1 cellular context compared by ENCODE assay signal in the genomic region with DNA sequence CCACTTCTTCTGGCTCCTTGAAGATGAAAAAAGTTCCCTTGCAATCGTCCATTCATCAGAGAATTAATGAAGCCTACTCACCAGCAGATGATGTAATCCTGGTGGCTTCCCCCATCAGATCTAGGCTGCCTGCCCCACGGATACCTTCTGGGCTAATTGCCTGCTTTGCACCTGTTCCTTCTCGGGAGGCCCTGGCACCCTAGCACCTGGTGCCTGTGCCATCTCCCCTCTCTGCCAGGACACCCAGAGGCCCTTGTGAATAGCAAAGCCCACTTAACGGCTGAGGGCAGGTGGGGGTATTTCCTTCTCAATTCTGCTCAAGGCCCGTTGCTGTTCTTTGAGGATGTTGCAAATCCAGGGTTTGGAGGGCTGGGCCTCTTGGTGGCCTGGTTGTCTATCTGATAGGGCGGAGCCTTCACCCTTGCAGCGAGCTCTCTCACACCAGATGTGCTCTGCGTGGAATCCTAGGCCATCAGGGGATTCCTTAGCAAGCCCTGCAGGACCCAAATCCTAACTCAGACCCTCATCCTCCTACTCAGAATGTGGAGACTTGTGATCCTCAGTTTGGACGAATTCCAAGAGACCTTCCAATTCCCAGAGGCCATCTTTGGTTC.
TF ChIP-seq lines count a peak whose summit lies in the region.

A gene (minus strand): TSS at position 363 of the 614 bp plus-strand sequence. CDS start 22,360 bp downstream, outside the sequence.

TF ChIP-seq in GM23338, 12 proteins besides CTCF, POLR2A, EP300 and RAD21 (continued from another document):
- TF ChIP-seq, protein P1, sequence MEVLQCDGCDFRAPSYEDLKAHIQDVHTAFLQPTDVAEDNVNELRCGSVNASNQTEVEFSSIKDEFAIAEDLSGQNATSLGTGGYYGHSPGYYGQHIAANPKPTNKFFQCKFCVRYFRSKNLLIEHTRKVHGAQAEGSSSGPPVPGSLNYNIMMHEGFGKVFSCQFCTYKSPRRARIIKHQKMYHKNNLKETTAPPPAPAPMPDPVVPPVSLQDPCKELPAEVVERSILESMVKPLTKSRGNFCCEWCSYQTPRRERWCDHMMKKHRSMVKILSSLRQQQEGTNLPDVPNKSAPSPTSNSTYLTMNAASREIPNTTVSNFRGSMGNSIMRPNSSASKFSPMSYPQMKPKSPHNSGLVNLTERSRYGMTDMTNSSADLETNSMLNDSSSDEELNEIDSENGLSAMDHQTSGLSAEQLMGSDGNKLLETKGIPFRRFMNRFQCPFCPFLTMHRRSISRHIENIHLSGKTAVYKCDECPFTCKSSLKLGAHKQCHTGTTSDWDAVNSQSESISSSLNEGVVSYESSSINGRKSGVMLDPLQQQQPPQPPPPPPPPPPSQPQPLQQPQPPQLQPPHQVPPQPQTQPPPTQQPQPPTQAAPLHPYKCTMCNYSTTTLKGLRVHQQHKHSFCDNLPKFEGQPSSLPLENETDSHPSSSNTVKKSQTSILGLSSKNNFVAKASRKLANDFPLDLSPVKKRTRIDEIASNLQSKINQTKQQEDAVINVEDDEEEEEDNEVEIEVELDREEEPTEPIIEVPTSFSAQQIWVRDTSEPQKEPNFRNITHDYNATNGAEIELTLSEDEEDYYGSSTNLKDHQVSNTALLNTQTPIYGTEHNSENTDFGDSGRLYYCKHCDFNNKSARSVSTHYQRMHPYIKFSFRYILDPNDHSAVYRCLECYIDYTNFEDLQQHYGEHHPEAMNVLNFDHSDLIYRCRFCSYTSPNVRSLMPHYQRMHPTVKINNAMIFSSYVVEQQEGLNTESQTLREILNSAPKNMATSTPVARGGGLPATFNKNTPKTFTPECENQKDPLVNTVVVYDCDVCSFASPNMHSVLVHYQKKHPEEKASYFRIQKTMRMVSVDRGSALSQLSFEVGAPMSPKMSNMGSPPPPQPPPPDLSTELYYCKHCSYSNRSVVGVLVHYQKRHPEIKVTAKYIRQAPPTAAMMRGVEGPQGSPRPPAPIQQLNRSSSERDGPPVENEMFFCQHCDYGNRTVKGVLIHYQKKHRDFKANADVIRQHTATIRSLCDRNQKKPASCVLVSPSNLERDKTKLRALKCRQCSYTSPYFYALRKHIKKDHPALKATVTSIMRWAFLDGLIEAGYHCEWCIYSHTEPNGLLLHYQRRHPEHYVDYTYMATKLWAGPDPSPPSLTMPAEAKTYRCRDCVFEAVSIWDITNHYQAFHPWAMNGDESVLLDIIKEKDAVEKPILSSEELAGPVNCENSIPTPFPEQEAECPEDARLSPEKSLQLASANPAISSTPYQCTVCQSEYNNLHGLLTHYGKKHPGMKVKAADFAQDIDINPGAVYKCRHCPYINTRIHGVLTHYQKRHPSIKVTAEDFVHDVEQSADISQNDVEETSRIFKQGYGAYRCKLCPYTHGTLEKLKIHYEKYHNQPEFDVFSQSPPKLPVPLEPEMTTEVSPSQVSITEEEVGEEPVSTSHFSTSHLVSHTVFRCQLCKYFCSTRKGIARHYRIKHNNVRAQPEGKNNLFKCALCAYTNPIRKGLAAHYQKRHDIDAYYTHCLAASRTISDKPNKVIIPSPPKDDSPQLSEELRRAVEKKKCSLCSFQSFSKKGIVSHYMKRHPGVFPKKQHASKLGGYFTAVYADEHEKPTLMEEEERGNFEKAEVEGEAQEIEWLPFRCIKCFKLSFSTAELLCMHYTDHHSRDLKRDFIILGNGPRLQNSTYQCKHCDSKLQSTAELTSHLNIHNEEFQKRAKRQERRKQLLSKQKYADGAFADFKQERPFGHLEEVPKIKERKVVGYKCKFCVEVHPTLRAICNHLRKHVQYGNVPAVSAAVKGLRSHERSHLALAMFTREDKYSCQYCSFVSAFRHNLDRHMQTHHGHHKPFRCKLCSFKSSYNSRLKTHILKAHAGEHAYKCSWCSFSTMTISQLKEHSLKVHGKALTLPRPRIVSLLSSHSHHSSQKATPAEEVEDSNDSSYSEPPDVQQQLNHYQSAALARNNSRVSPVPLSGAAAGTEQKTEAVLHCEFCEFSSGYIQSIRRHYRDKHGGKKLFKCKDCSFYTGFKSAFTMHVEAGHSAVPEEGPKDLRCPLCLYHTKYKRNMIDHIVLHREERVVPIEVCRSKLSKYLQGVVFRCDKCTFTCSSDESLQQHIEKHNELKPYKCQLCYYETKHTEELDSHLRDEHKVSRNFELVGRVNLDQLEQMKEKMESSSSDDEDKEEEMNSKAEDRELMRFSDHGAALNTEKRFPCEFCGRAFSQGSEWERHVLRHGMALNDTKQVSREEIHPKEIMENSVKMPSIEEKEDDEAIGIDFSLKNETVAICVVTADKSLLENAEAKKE (CRISPR knock-in tag; IDR thresholded peaks at IDR 0.05), result no peak
- TF ChIP-seq, protein P2, sequence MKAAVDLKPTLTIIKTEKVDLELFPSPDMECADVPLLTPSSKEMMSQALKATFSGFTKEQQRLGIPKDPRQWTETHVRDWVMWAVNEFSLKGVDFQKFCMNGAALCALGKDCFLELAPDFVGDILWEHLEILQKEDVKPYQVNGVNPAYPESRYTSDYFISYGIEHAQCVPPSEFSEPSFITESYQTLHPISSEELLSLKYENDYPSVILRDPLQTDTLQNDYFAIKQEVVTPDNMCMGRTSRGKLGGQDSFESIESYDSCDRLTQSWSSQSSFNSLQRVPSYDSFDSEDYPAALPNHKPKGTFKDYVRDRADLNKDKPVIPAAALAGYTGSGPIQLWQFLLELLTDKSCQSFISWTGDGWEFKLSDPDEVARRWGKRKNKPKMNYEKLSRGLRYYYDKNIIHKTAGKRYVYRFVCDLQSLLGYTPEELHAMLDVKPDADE (IDR thresholded peaks at IDR 0.05), result no peak
- TF ChIP-seq, protein P3, sequence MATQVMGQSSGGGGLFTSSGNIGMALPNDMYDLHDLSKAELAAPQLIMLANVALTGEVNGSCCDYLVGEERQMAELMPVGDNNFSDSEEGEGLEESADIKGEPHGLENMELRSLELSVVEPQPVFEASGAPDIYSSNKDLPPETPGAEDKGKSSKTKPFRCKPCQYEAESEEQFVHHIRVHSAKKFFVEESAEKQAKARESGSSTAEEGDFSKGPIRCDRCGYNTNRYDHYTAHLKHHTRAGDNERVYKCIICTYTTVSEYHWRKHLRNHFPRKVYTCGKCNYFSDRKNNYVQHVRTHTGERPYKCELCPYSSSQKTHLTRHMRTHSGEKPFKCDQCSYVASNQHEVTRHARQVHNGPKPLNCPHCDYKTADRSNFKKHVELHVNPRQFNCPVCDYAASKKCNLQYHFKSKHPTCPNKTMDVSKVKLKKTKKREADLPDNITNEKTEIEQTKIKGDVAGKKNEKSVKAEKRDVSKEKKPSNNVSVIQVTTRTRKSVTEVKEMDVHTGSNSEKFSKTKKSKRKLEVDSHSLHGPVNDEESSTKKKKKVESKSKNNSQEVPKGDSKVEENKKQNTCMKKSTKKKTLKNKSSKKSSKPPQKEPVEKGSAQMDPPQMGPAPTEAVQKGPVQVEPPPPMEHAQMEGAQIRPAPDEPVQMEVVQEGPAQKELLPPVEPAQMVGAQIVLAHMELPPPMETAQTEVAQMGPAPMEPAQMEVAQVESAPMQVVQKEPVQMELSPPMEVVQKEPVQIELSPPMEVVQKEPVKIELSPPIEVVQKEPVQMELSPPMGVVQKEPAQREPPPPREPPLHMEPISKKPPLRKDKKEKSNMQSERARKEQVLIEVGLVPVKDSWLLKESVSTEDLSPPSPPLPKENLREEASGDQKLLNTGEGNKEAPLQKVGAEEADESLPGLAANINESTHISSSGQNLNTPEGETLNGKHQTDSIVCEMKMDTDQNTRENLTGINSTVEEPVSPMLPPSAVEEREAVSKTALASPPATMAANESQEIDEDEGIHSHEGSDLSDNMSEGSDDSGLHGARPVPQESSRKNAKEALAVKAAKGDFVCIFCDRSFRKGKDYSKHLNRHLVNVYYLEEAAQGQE (IDR thresholded peaks at IDR 0.05; ENCODE audit: unreplicated experiment), result no peak
- TF ChIP-seq CREB1 (CRISPR knock-in tag; IDR thresholded peaks at IDR 0.05; ENCODE audit: low read depth) (no peak), NANOG (IDR thresholded peaks at IDR 0.05; ENCODE audit: borderline replicate concordance) (no peak)
